ENCODE assay signal across 22 cellular contexts in the genomic region with DNA sequence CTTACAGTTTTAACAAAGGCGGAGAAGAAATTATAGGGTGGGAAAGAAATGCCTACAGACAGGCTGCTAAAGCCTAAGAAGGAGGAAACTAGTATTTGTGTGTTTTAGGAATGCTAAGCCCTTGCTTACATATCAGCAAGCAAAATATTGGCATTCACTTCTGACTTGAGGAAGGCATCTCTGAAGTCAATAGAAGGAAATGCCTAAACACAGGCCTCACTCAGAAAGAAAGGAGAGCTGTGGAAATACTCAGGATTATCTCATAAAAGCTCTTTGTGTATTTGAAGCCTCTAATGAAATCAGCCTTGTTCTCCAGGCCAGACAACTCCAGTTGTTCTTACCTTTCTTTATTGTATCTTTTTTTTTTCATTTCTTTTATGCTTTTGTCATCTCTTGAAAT.
DNase-seq lines count a peak whose midpoint lies in the region; FAIRE-seq and TF ChIP-seq lines count a peak whose summit lies in the region.
"Had no signal": no experiment of that assay in that cellular context is flagged by ENCODE, and none has a peak within 500 bp of the region (broad histone marks: within the 10 kb centered on the region; RNA-seq: fewer than 3 reads in every experiment).

No MANE protein-coding gene starts in this region.

- no peak overlapping the region for H3K4me3 ChIP-seq in mesodermal cell (ENCODE audit: extremely low read depth, insufficient read depth, low read length, poor library complexity, severe bottlenecking)
- H3K4me3 ChIP-seq: gastrocnemius medialis, spleen, stomach had no signal

- H3K9me3 ChIP-seq in mesodermal cell (ENCODE audit: control insufficient read depth, low read length) = no peaks in the 10 kb centered on the region
- H3K9me3 ChIP-seq: gastrocnemius medialis, spleen, stomach had no signal

- peak; percentile 28 for DNase-seq in AG20443 (ENCODE audit: low spot score)
- no peak for DNase-seq in GM12892 (ENCODE audit: insufficient read length)
- peak; percentile 53 for DNase-seq in dedifferentiated amniotic fluid mesenchymal stem cell (ENCODE audit: extremely low spot score)
- no peak for DNase-seq in DMS79 treated with DMSO at 0.1 percent for 48 hours (lab: John Stamatoyannopoulos, UW)
- DNase-seq in SHP77 treated with DMSO at 0.1 percent for 48 hours (lab: John Stamatoyannopoulos, UW) = no peak
- DNase-seq in activated CD4-positive, alpha-beta T cell treated with anti-CD3 and anti-CD28 coated beads for 1 hour = no peak
- DNase-seq: activated CD4-positive, alpha-beta T cell treated with anti-CD3 and anti-CD28 coated beads, Interleukin-2, amount 10 ng/mL, durations not matched to agents 24 days and 14 days; activated naive CD8-positive, alpha-beta T cell treated with anti-CD3 and anti-CD28 coated beads, Interleukin-2, amount 10 ng/mL, durations not matched to agents 7 days and 5 days; Calu3; cortex of kidney; gastrocnemius medialis; HFFc6; midbrain; NCI-H1417 treated with DMSO at 0.1 percent for 48 hours; NCI-H2171 treated with DMSO at 0.1 percent for 48 hours; NCI-H526; SHP77; spleen; stomach; trophoblast cell had no signal

- H3K36me3 ChIP-seq in mesodermal cell (ENCODE audit: control insufficient read depth, insufficient read depth, low read length) = no peaks in the 10 kb centered on the region
- H3K36me3 ChIP-seq: gastrocnemius medialis, spleen, stomach had no signal

- peak overlapping the region; percentile 77 for H3K27ac ChIP-seq in mesodermal cell (ENCODE audit: low read depth, low read length, severe bottlenecking)
- H3K27ac ChIP-seq: gastrocnemius medialis, HL-60, spleen, stomach had no signal

- WGBS in mesodermal cell (ENCODE audit: insufficient coverage in 2 of 2), 2 experiments = 83 to 89% methylated on average over 1 of the region's 1 CpG

- FAIRE-seq in GM12892 (lab: Jason Lieb, UNC) = peak; percentile 27

- H3K4me1 ChIP-seq in mesodermal cell (ENCODE audit: control insufficient read depth, insufficient read depth, low read length, poor library complexity, severe bottlenecking) = peaks cover 57% of the 10 kb centered on the region

- no peak for TF ChIP-seq POLR2A in GM12892 (IDR thresholded peaks at IDR 0.05; ENCODE audit: low read depth, low read length)

Comparison
In these comparisons a context has a peak if more than half of its experiments do, and no peak if none do; other contexts are left out.
1. DNase-seq: peak in AG20443 (single experiment) and dedifferentiated amniotic fluid mesenchymal stem cell (single experiment); none in GM12892 (single experiment), DMS79 treated with DMSO at 0.1 percent for 48 hours (single experiment), SHP77 treated with DMSO at 0.1 percent for 48 hours (single experiment) and activated CD4-positive, alpha-beta T cell treated with anti-CD3 and anti-CD28 coated beads for 1 hour (single experiment).